1 cellular context compared by ENCODE assay signal in the genomic region with DNA sequence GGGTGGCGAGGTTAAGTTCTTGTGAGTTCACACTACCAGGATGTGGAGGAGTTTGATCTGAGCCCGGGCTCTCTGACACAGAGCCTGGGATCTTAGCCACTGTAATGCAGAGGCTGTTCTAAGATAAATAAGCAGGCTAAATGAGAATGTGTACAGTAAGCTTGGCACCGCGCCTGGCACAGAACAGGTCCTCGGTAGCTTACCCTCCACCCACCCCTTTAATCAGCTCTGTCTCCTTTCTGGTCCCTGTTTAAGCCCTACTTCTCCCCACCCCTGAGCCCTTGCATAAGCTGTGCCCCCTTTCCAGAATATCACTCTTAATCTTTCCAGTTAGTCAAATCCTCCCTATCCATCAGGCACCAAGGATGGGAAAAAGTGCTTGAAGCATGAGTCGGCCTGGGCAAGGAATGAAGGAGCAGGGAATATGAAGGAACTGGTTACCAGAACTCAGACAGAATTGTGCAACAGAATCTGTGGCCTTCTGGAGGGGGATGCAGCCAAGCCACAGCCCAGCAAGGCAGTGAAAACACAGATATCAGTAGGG.
TF ChIP-seq lines count a peak whose summit lies in the region.

No MANE protein-coding gene starts in this region.

TF ChIP-seq in SK-N-SH treated with all-trans-retinoic acid at 6 μM for 48 hours, 23 proteins besides CTCF, POLR2A, EP300 and RAD21 (continued from another document):
- TF ChIP-seq, protein P1, sequence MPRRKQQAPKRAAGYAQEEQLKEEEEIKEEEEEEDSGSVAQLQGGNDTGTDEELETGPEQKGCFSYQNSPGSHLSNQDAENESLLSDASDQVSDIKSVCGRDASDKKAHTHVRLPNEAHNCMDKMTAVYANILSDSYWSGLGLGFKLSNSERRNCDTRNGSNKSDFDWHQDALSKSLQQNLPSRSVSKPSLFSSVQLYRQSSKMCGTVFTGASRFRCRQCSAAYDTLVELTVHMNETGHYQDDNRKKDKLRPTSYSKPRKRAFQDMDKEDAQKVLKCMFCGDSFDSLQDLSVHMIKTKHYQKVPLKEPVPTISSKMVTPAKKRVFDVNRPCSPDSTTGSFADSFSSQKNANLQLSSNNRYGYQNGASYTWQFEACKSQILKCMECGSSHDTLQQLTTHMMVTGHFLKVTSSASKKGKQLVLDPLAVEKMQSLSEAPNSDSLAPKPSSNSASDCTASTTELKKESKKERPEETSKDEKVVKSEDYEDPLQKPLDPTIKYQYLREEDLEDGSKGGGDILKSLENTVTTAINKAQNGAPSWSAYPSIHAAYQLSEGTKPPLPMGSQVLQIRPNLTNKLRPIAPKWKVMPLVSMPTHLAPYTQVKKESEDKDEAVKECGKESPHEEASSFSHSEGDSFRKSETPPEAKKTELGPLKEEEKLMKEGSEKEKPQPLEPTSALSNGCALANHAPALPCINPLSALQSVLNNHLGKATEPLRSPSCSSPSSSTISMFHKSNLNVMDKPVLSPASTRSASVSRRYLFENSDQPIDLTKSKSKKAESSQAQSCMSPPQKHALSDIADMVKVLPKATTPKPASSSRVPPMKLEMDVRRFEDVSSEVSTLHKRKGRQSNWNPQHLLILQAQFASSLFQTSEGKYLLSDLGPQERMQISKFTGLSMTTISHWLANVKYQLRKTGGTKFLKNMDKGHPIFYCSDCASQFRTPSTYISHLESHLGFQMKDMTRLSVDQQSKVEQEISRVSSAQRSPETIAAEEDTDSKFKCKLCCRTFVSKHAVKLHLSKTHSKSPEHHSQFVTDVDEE (CRISPR knock-in tag; IDR thresholded peaks at IDR 0.05), result no peak
- TF ChIP-seq SNAI2 (CRISPR knock-in tag; IDR thresholded peaks at IDR 0.05) (no peak), ZNF70 (CRISPR knock-in tag; IDR thresholded peaks at IDR 0.05) (no peak)
